In genomic region chr17:78137392-78138203, GRCh38 we compare ENCODE assay signal across 9 cellular contexts.
A peak's percentile ranks its signal among the peaks of the same experiment; 100 is the strongest.
DNase-seq lines count a peak whose midpoint lies in the region; ATAC-seq and TF ChIP-seq lines count a peak whose summit lies in the region.
"Had no signal": no experiment of that assay in that cellular context is flagged by ENCODE, and none has a peak within 500 bp of the region (broad histone marks: within the 10 kb centered on the region; RNA-seq: fewer than 3 reads in every experiment).

No MANE protein-coding gene starts in this region.

- H3K4me3 ChIP-seq in SU-DHL-6 (ENCODE audit: insufficient read depth, low read length, poor library complexity, severe bottlenecking): no peak overlapping the region
- H3K4me3 ChIP-seq: SJSA1 had no signal

- H3K9me3 ChIP-seq in SU-DHL-6 (ENCODE audit: insufficient read depth, low read length): no peaks in the 10 kb centered on the region
- H3K9me3 ChIP-seq: SJSA1 had no signal

- peaks cover 42% of the 10 kb centered on the region for H3F3A ChIP-seq in SU-DHL-6 (ENCODE audit: insufficient read depth)

- peak; percentile 28 for DNase-seq in NOMO-1 treated with DMSO at 0.1 percent for 48 hours (lab: John Stamatoyannopoulos, UW; ENCODE audit: unreplicated experiment)
- DNase-seq in NOMO-1 treated with dmso at 0.1 percent for 144 hours (lab: John Stamatoyannopoulos, UW; ENCODE audit: unreplicated experiment): no peak
- peak in 1 of 3 experiments; percentile 56 for DNase-seq in effector memory CD8-positive, alpha-beta T cell
- peak in 1 of 2 donors; percentile 69 for DNase-seq in stimulated activated effector memory CD8-positive, alpha-beta T cell treated with anti-CD3 and anti-CD28 coated beads, Interleukin-12 subunit alpha, Interleukin-12 subunit beta, amount 100 ng/mL, for 72 hours (ENCODE audit: low spot score in 2 of 2)
- DNase-seq in COLO668 (lab: John Stamatoyannopoulos, UW; ENCODE audit: unreplicated experiment): no peak
- DNase-seq in NCI-H446 treated with DMSO at 0.1 percent for 48 hours (lab: John Stamatoyannopoulos, UW): no peak
- no peak for DNase-seq in HPDE6-E6E7 (ENCODE audit: extremely low spot score)

- H3K9me2 ChIP-seq in SU-DHL-6 (replicated peaks; ENCODE audit: insufficient read depth, low read length): no peaks in the 10 kb centered on the region

- H3K4me1 Mint-ChIP-seq in effector memory CD8-positive, alpha-beta T cell (ENCODE audit: low read depth in 2 of 2): peaks cover 63 to 64% of the 10 kb centered on the region in 2 donors
- peaks cover 75% of the 10 kb centered on the region for H3K4me1 Mint-ChIP-seq in stimulated activated effector memory CD8-positive, alpha-beta T cell treated with anti-CD3 and anti-CD28 coated beads, Interleukin-12 subunit alpha, Interleukin-12 subunit beta, amount 100 ng/mL, for 72 hours

- H3K4me2 ChIP-seq in SU-DHL-6 (ENCODE audit: low read depth, low read length, poor library complexity, severe bottlenecking): peak overlapping the region; percentile 35

- H3K4me3 Mint-ChIP-seq in effector memory CD8-positive, alpha-beta T cell: peak overlapping the region; percentile 45 to 75
- peak overlapping the region; percentile 21 for H3K4me3 Mint-ChIP-seq in stimulated activated effector memory CD8-positive, alpha-beta T cell treated with anti-CD3 and anti-CD28 coated beads, Interleukin-12 subunit alpha, Interleukin-12 subunit beta, amount 100 ng/mL, for 72 hours

- peaks cover 6% of the 10 kb centered on the region; the same call in 1 of the 2 replicates for H3K79me2 ChIP-seq in SU-DHL-6 (ENCODE audit: insufficient read depth, low read length)

- peak overlapping the region; percentile 76 for H3K27ac ChIP-seq in SU-DHL-6 (ENCODE audit: low read depth, low read length)
- H3K27ac ChIP-seq: SJSA1 had no signal

- peak overlapping the region in 1 of 2 donors; percentile 93 for H3K27ac Mint-ChIP-seq in effector memory CD8-positive, alpha-beta T cell
- peak overlapping the region; percentile 88 for H3K27ac Mint-ChIP-seq in stimulated activated effector memory CD8-positive, alpha-beta T cell treated with anti-CD3 and anti-CD28 coated beads, Interleukin-12 subunit alpha, Interleukin-12 subunit beta, amount 100 ng/mL, for 72 hours

- H3K36me3 Mint-ChIP-seq in effector memory CD8-positive, alpha-beta T cell (ENCODE audit: insufficient read depth): peaks cover 77% of the 10 kb centered on the region
- H3K36me3 Mint-ChIP-seq in stimulated activated effector memory CD8-positive, alpha-beta T cell treated with anti-CD3 and anti-CD28 coated beads, Interleukin-12 subunit alpha, Interleukin-12 subunit beta, amount 100 ng/mL, for 72 hours: peaks cover 100% of the 10 kb centered on the region

- H3K27me3 ChIP-seq in SU-DHL-6 (ENCODE audit: low read length): no peaks in the 10 kb centered on the region

- H3K9me3 Mint-ChIP-seq in effector memory CD8-positive, alpha-beta T cell: no peaks in the 10 kb centered on the region
- H3K9me3 Mint-ChIP-seq in stimulated activated effector memory CD8-positive, alpha-beta T cell treated with anti-CD3 and anti-CD28 coated beads, Interleukin-12 subunit alpha, Interleukin-12 subunit beta, amount 100 ng/mL, for 72 hours: no peaks in the 10 kb centered on the region

- no peaks in the 10 kb centered on the region for H3K27me3 Mint-ChIP-seq in effector memory CD8-positive, alpha-beta T cell

- peak; percentile 38 for ATAC-seq in effector memory CD8-positive, alpha-beta T cell (replicated peaks)
- ATAC-seq in stimulated activated effector memory CD8-positive, alpha-beta T cell treated with anti-CD3 and anti-CD28 coated beads, Interleukin-12 subunit alpha, Interleukin-12 subunit beta, amount 100 ng/mL, for 72 hours: peak; percentile 9

- no peak overlapping the region for H2AFZ ChIP-seq in SU-DHL-6 (ENCODE audit: low read depth, low read length, severe bottlenecking)

- peak; percentile 87 for TF ChIP-seq CTCF in SU-DHL-6 (IDR thresholded peaks at IDR 0.05; ENCODE audit: insufficient read depth, low read length, poor library complexity, severe bottlenecking)

- H3K9ac ChIP-seq in SU-DHL-6 (ENCODE audit: low read length): peak overlapping the region; percentile 33

- no peaks in the 10 kb centered on the region for H3K36me3 ChIP-seq in SU-DHL-6 (ENCODE audit: low read length)
- H3K36me3 ChIP-seq: SJSA1 had no signal

- H4K20me1 ChIP-seq in SU-DHL-6 (ENCODE audit: low read depth, low read length): no peaks in the 10 kb centered on the region
